ENCODE assay signal across 8 cellular contexts in the genomic region with DNA sequence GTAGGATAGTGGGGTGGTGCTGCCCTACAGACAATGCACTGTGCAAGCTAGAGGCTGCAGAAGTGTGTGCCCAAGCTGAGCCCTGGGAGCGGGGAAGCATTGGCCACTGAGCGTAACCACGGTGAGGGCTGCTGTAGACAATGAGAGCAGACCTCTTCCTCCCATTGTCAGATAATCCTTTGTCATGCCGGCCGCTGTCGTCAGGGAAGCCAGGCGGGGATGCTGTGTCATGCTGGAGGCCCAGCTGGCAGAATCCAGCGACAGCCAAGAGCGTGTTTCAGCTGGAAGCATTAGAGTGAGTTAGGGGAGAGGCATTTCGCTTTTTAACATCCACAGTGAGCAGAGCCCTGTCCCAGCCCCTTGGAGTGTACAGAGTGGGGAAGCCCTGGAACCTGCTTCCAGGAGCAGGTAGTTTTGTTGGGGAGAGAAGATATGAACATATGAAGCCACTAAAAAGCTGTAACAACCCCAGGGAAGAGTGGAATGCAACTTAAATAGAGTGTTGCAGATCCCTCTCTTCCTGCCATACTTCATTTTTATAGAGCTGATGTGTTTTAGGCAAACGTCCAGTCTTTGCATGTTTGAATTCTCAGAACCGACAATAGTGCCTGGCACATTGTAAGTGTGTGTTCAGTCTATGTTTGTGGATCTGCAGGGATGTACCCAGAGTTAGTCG. TPM values are rescaled to one million over a fixed set of nuclear protein-coding genes. Genes with fewer than 3 reads are reported as not detected.
DNase-seq lines count a peak whose midpoint lies in the region; ATAC-seq and TF ChIP-seq lines count a peak whose summit lies in the region.

No MANE protein-coding gene starts in this region.

- intact Hi-C loops in right lobe of liver (cut with DNase I): loop anchor here in 1 of 2 donors (10.0 kb wide), 1 partner anchor 119 kb away; no protein-coding TSS in a partner anchor

- CTCF ChIA-PET in activated CD4-positive, alpha-beta memory T cell treated with anti-CD3 and anti-CD28 coated beads, Interleukin-2, amount 10 ng/mL, durations not matched to agents 7 days and 5 days (lab: Charles Lee): no interaction called here

- no peak overlapping the region for H3K4me3 Mint-ChIP-seq in activated CD4-positive, alpha-beta memory T cell treated with anti-CD3 and anti-CD28 coated beads, Interleukin-2, amount 10 ng/mL, durations not matched to agents 7 days and 5 days
- no peak overlapping the region for H3K4me3 Mint-ChIP-seq in activated T-helper 17 cell treated with anti-CD3 and anti-CD28 coated beads, Interleukin-2, amount 50 U/mL, for 72 hours

- H3K36me3 ChIP-seq in right lobe of liver: no peaks in the 10 kb centered on the region

- ATAC-seq in right lobe of liver (peak; percentile 3 to 15 (median 4)), GM21529 (IDR thresholded peaks at IDR 0.05; ENCODE audit: unreplicated experiment) (no peak), GM18502 (IDR thresholded peaks at IDR 0.05; ENCODE audit: poor library complexity, unreplicated experiment) (no peak)
- ATAC-seq in activated T-helper 17 cell treated with anti-CD3 and anti-CD28 coated beads, Interleukin-2, amount 50 U/mL, for 72 hours (replicated peaks): no peak

- H3K4me3 ChIP-seq in right lobe of liver: no peak overlapping the region

- no peaks in the 10 kb centered on the region for H3K9me3 ChIP-seq in right lobe of liver

- TF ChIP-seq CTCF in right lobe of liver (IDR thresholded peaks at IDR 0.05): no peak

- no peaks in the 10 kb centered on the region for H3K36me3 Mint-ChIP-seq in activated CD4-positive, alpha-beta memory T cell treated with anti-CD3 and anti-CD28 coated beads, Interleukin-2, amount 10 ng/mL, durations not matched to agents 7 days and 5 days (ENCODE audit: low read depth)
- H3K36me3 Mint-ChIP-seq in activated T-helper 17 cell treated with anti-CD3 and anti-CD28 coated beads, Interleukin-2, amount 50 U/mL, for 72 hours (ENCODE audit: low read depth): no peaks in the 10 kb centered on the region

- H3K4me1 ChIP-seq in right lobe of liver: peaks cover 0 to 47% (median 16%) of the 10 kb centered on the region in 4 donors

- TF ChIP-seq POLR2A in right lobe of liver (IDR thresholded peaks at IDR 0.05): no peak

- no peaks in the 10 kb centered on the region for H3K9me3 Mint-ChIP-seq in activated CD4-positive, alpha-beta memory T cell treated with anti-CD3 and anti-CD28 coated beads, Interleukin-2, amount 10 ng/mL, durations not matched to agents 7 days and 5 days
- no peaks in the 10 kb centered on the region for H3K9me3 Mint-ChIP-seq in activated T-helper 17 cell treated with anti-CD3 and anti-CD28 coated beads, Interleukin-2, amount 50 U/mL, for 72 hours

- H3K27me3 Mint-ChIP-seq in activated CD4-positive, alpha-beta memory T cell treated with anti-CD3 and anti-CD28 coated beads, Interleukin-2, amount 10 ng/mL, durations not matched to agents 7 days and 5 days: peaks cover 23% of the 10 kb centered on the region
- peaks cover 3% of the 10 kb centered on the region for H3K27me3 Mint-ChIP-seq in activated T-helper 17 cell treated with anti-CD3 and anti-CD28 coated beads, Interleukin-2, amount 50 U/mL, for 72 hours

- H3K4me1 Mint-ChIP-seq in activated CD4-positive, alpha-beta memory T cell treated with anti-CD3 and anti-CD28 coated beads, Interleukin-2, amount 10 ng/mL, durations not matched to agents 7 days and 5 days: peaks cover 18% of the 10 kb centered on the region
- peaks cover 10% of the 10 kb centered on the region for H3K4me1 Mint-ChIP-seq in activated T-helper 17 cell treated with anti-CD3 and anti-CD28 coated beads, Interleukin-2, amount 50 U/mL, for 72 hours

- WGBS in right lobe of liver (ENCODE audit: insufficient coverage, low coverage, low lambda C conversion rate, missing lambda C conversion rate): 40% methylated on average over 7 of the region's 13 CpGs

- H3K27ac Mint-ChIP-seq in activated CD4-positive, alpha-beta memory T cell treated with anti-CD3 and anti-CD28 coated beads, Interleukin-2, amount 10 ng/mL, durations not matched to agents 7 days and 5 days: no peak overlapping the region
- no peak overlapping the region for H3K27ac Mint-ChIP-seq in activated T-helper 17 cell treated with anti-CD3 and anti-CD28 coated beads, Interleukin-2, amount 50 U/mL, for 72 hours

- POLR2A ChIA-PET in activated CD4-positive, alpha-beta memory T cell treated with anti-CD3 and anti-CD28 coated beads, Interleukin-2, amount 10 ng/mL, durations not matched to agents 7 days and 5 days (lab: Charles Lee): no interaction called here

- H3K27me3 ChIP-seq in right lobe of liver: no peaks in the 10 kb centered on the region

- DNase-seq in C1 segment of cervical spinal cord (lab: John Stamatoyannopoulos, UW): peak in 12 of 14 donors; percentile 12 to 88 (median 75)
- peak; percentile 82 for DNase-seq in NCI-H345 (lab: John Stamatoyannopoulos, UW)
- peak; percentile 88 to 95 for DNase-seq in dermis microvascular lymphatic vessel endothelial cell (ENCODE audit: low read depth in 2 of 2)
- DNase-seq in right lobe of liver: peak in 2 of 3 donors; percentile 58 to 64
- DNase-seq in activated CD4-positive, alpha-beta memory T cell treated with anti-CD3 and anti-CD28 coated beads, Interleukin-2, amount 10 ng/mL, durations not matched to agents 7 days and 5 days: no peak

- no peak overlapping the region for H3K27ac ChIP-seq in right lobe of liver

RNA-seq across cellular contexts. Expression of a gene that starts 7.0 kb away (rescaled TPM):
- total RNA-seq in dermis microvascular lymphatic vessel endothelial cell (12.6 and 18.0 TPM in 2 replicates), right lobe of liver (10 to 100 TPM; 29.0 to 60.6 (median 43.1) TPM)
- 1 to 10 TPM; 4.9 to 5.1 TPM for total RNA-seq in activated CD4-positive, alpha-beta memory T cell treated with anti-CD3 and anti-CD28 coated beads, Interleukin-2, amount 10 ng/mL, durations not matched to agents 7 days and 5 days
- total RNA-seq in activated T-helper 17 cell treated with anti-CD3 and anti-CD28 coated beads, Interleukin-2, amount 50 U/mL, for 72 hours: 1 to 10 TPM; 7.9 to 8.2 TPM

Comparison
In these comparisons a context has a peak if more than half of its experiments do, and no peak if none do; other contexts are left out.
1. ATAC-seq: peak in right lobe of liver (4 of 4); none in GM21529 (single experiment), activated T-helper 17 cell treated with anti-CD3 and anti-CD28 coated beads, Interleukin-2, amount 50 U/mL, for 72 hours (single experiment) and GM18502 (single experiment).